Comparison of ENCODE assay signal across 21 cellular contexts in genomic region chr4:83865417-83866150, GRCh38.
DNase-seq lines count a peak whose midpoint lies in the region; ATAC-seq and TF ChIP-seq lines count a peak whose summit lies in the region.
"Had no signal": no experiment of that assay in that cellular context is flagged by ENCODE, and none has a peak within 500 bp of the region (broad histone marks: within the 10 kb centered on the region; RNA-seq: fewer than 3 reads in every experiment).

No MANE protein-coding gene starts in this region.

- no peak overlapping the region for H4K5ac ChIP-seq in IMR-90 (ENCODE audit: low read depth, low read length)

- no peaks in the 10 kb centered on the region for H3K36me3 Mint-ChIP-seq in nephron progenitor cell (ENCODE audit: low read depth)

- H3K9me3 Mint-ChIP-seq in nephron progenitor cell, result no peaks in the 10 kb centered on the region
- H3K9me3 Mint-ChIP-seq: H9 had no signal

- H3K14ac ChIP-seq in IMR-90 (replicated peaks; ENCODE audit: low read depth, low read length), result no peak overlapping the region

- H2AK5ac ChIP-seq in IMR-90 (ENCODE audit: low read depth, low read length), result no peak overlapping the region

- no peak overlapping the region for H3K4me3 ChIP-seq in IMR-90 (ENCODE audit: insufficient read depth, low read depth, low read length)
- H3K4me3 ChIP-seq in breast epithelium, result no peak overlapping the region

- no peak overlapping the region for H3K23ac ChIP-seq in IMR-90 (ENCODE audit: low read depth, low read length)

- TF ChIP-seq CTCF in IMR-90 (conservative IDR thresholded peaks at IDR 0.05; ENCODE audit: low read depth, low read length), result no peak
- no peak for TF ChIP-seq CTCF in nephron progenitor cell (IDR thresholded peaks at IDR 0.05)
- TF ChIP-seq CTCF in breast epithelium (IDR thresholded peaks at IDR 0.05), result no peak

- no peak for ATAC-seq in IMR-90 (ENCODE audit: low read depth)
- no peak for ATAC-seq in HG03432 (IDR thresholded peaks at IDR 0.05; ENCODE audit: unreplicated experiment)

- no peaks in the 10 kb centered on the region for H3K79me1 ChIP-seq in IMR-90 (ENCODE audit: low read depth in 1 of 2, low read length in 2 of 2)

- BruUV-seq in IMR-90 (replicated peaks; lab: Mats Ljungman, UMichigan), result no TSS peak

- H2BK120ac ChIP-seq in IMR-90 (ENCODE audit: low read depth, low read length), result no peak overlapping the region

- WGBS in IMR-90 (ENCODE audit: extremely low coverage in 2 of 2, insufficient read length in 1 of 2), 2 experiments, result 66% methylated on average over 3 of the region's 6 CpGs; no CpG with 5 or more reads in 1 of the 2 experiments

- H3K27me3 Mint-ChIP-seq in nephron progenitor cell (ENCODE audit: low read depth, poor library complexity), result peaks cover 49% of the 10 kb centered on the region

- 0 out of 2 replicates have a peak overlapping the region, but pooled peaks have one; percentile 25 for H3K4ac ChIP-seq in IMR-90 (ENCODE audit: low read depth, low read length)

- peak overlapping the region in 1 of 2 experiments; percentile 5; a peak in 1 of 4 replicates for H4K8ac ChIP-seq in IMR-90 (ENCODE audit: low read depth in 2 of 2, low read length in 2 of 2)

- peaks cover 5% of the 10 kb centered on the region for H3K9me1 ChIP-seq in IMR-90 (ENCODE audit: insufficient read depth, low read length)

- dilution Hi-C loops in IMR-90 (cut with HindIII; ENCODE audit: low sequenced_read_pairs, unreplicated experiment), result no loop called here

- H2BK5ac ChIP-seq in IMR-90 (ENCODE audit: low read depth, low read length, poor library complexity, severe bottlenecking), result no peak overlapping the region

- H3K4me2 ChIP-seq in IMR-90 (ENCODE audit: low read depth, low read length), result no peak overlapping the region
- H3K4me2 ChIP-seq: SK-N-SH had no signal

- H3K36me3 ChIP-seq in IMR-90 (ENCODE audit: control insufficient read depth, insufficient read depth, low read length) (no peaks in the 10 kb centered on the region), breast epithelium (no peaks in the 10 kb centered on the region)

- H2AK9ac ChIP-seq in IMR-90 (replicated peaks; ENCODE audit: low read depth, low read length, poor library complexity), result no peak overlapping the region

- 0 out of 3 replicates have a peak overlapping the region, but pooled peaks have one; percentile 44 for H2BK15ac ChIP-seq in IMR-90 (ENCODE audit: low read depth, low read length)

- H3K4me1 ChIP-seq in IMR-90 (ENCODE audit: control insufficient read depth, insufficient read depth, low read length), result 0 out of 2 replicates have a peak, but pooled peaks cover 2% of the 10 kb centered on the region
- H3K4me1 ChIP-seq in breast epithelium, result no peaks in the 10 kb centered on the region

- no peak overlapping the region for H3K9ac ChIP-seq in IMR-90 (ENCODE audit: low read depth, low read length)
- H3K9ac ChIP-seq: SK-N-SH had no signal

- no peak for TF ChIP-seq RAD21 in IMR-90 (IDR thresholded peaks at IDR 0.05; ENCODE audit: low read length)

- DNase-seq in ELF-1 (ENCODE audit: low read depth, low spot score) (peak; percentile 42), IMR-90 (no peak), ecto neural progenitor cell (ENCODE audit: low spot score) (peak; percentile 55), nephron progenitor cell (no peak), breast epithelium (ENCODE audit: low spot score in 2 of 2) (no peak), DMS153 treated with DMSO at 0.1 percent for 48 hours (lab: John Stamatoyannopoulos, UW; ENCODE audit: unreplicated experiment) (no peak)
- DNase-seq in stimulated activated naive CD4-positive, alpha-beta T cell treated with Interleukin-2 at 50 U/mL for 16 hours (lab: John Stamatoyannopoulos, UW), result no peak
- DNase-seq: Calu3, DND-41, H9, Karpas-422, NCI-H1092, NCI-H1417 treated with DMSO at 0.1 percent for 48 hours, NCI-H187, NCI-H2081 treated with DMSO at 0.1 percent for 48 hours, NCI-H2171, NCI-H226, NCI-H524, SK-N-SH, SW 1271 had no signal

- peaks cover 35% of the 10 kb centered on the region for H3K4me1 Mint-ChIP-seq in nephron progenitor cell

- H3K27ac Mint-ChIP-seq in nephron progenitor cell, result peak overlapping the region; percentile 47
- H3K27ac Mint-ChIP-seq: H9 had no signal

- H3K9me3 ChIP-seq in IMR-90 (ENCODE audit: control insufficient read depth, insufficient read depth, low read length), result no peaks in the 10 kb centered on the region
- H3K9me3 ChIP-seq in breast epithelium, result no peaks in the 10 kb centered on the region
- H3K9me3 ChIP-seq: SK-N-SH had no signal

- CTCF ChIA-PET in IMR-90 (lab: Yijun Ruan, JAX), result no interaction called here

- no peak overlapping the region for H3K18ac ChIP-seq in IMR-90 (ENCODE audit: low read depth, low read length)

- H4K91ac ChIP-seq in IMR-90 (ENCODE audit: insufficient read depth, low read depth, low read length), result no peak overlapping the region

- H2BK20ac ChIP-seq in IMR-90 (ENCODE audit: low read depth, low read length), result no peak overlapping the region

- no peaks in the 10 kb centered on the region for H4K20me1 ChIP-seq in IMR-90 (ENCODE audit: insufficient read depth, low read length)

- TF ChIP-seq POLR2A in IMR-90 (IDR thresholded peaks at IDR 0.05; ENCODE audit: low read depth, low read length) (no peak), breast epithelium (IDR thresholded peaks at IDR 0.05) (no peak)

- H3K27me3 ChIP-seq in IMR-90 (ENCODE audit: control insufficient read depth, insufficient read depth, low read length), result no peaks in the 10 kb centered on the region
- no peaks in the 10 kb centered on the region for H3K27me3 ChIP-seq in breast epithelium

- no peak overlapping the region for H3K4me3 Mint-ChIP-seq in nephron progenitor cell
- H3K4me3 Mint-ChIP-seq: H9 had no signal

- intact Hi-C loops in IMR-90 (cut with micrococcal nuclease), result no loop called here
- intact Hi-C loops in breast epithelium (cut with DNase I; ENCODE audit: low total_unique reads), result no loop called here

- H2AFZ ChIP-seq in IMR-90 (replicated peaks; ENCODE audit: low read length, poor library complexity), result peak overlapping the region; percentile 45

- H3K27ac ChIP-seq in IMR-90 (ENCODE audit: insufficient read depth, low read length), result no peak overlapping the region
- H3K27ac ChIP-seq in breast epithelium, result no peak overlapping the region

- in situ Hi-C loops in IMR-90 (cut with MboI; ENCODE audit: low sequenced_read_pairs), result no loop called here

- no peak overlapping the region for H3K56ac ChIP-seq in IMR-90 (ENCODE audit: extremely low read depth, insufficient read depth, low read length)

- POLR2A ChIA-PET in IMR-90 (lab: Charles Lee; ENCODE audit: unreplicated experiment), result no interaction called here

TF ChIP-seq in IMR-90, 13 proteins besides CTCF, POLR2A, EP300 and RAD21:
- no peak for TF ChIP-seq ELK1 (IDR thresholded peaks at IDR 0.05; ENCODE audit: borderline replicate concordance, low read depth, low read length)
- TF ChIP-seq BHLHE40 (IDR thresholded peaks at IDR 0.05; ENCODE audit: low read depth, low read length), result no peak
- TF ChIP-seq USF2 (IDR thresholded peaks at IDR 0.05; ENCODE audit: low read depth, low read length), result no peak
- TF ChIP-seq SMC3 (IDR thresholded peaks at IDR 0.05; ENCODE audit: low read depth, low read length), result no peak
- TF ChIP-seq MAFK (IDR thresholded peaks at IDR 0.05; ENCODE audit: low read depth, low read length), result no peak
- TF ChIP-seq MAZ (IDR thresholded peaks at IDR 0.05; ENCODE audit: borderline replicate concordance, low read depth, low read length), result no peak
- TF ChIP-seq MXI1 (IDR thresholded peaks at IDR 0.05; ENCODE audit: borderline replicate concordance, low read depth, low read length), result no peak

Comparison
In these comparisons a context has a peak if more than half of its experiments do, and no peak if none do; other contexts are left out.
1. DNase-seq: peak in ELF-1 (single experiment) and ecto neural progenitor cell (single experiment); none in IMR-90 (single experiment), nephron progenitor cell (single experiment), breast epithelium (0 of 2), DMS153 treated with DMSO at 0.1 percent for 48 hours (single experiment) and stimulated activated naive CD4-positive, alpha-beta T cell treated with Interleukin-2 at 50 U/mL for 16 hours (single experiment).